ENCODE assay signal across 25 cellular contexts in the genomic region with DNA sequence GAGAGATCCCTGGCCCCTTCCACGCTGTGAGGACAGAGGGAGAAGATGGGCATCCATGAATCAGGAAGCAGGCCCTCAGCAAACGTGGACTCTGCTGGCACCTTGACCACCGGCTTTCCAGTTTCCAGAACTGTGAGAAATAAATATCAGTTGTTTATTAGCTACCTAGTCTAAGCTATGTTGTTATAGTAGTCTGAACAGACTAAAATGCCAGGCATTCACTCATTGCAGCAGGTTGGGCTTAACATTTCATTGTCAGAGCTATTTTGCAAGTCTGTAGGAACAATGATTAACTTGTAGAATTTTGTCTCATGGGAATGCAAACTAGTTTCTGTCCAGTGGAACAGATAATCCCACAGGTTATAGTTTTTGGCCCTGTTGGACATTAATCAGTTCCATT. TPM values are rescaled to one million over a fixed set of nuclear protein-coding genes. Genes with fewer than 3 reads are reported as not detected.
DNase-seq lines count a peak whose midpoint lies in the region; ATAC-seq, FAIRE-seq and TF ChIP-seq lines count a peak whose summit lies in the region.
"Had no signal": no experiment of that assay in that cellular context is flagged by ENCODE, and none has a peak within 500 bp of the region (broad histone marks: within the 10 kb centered on the region; RNA-seq: fewer than 3 reads in every experiment).

No MANE protein-coding gene starts in this region.

- DNase-seq in A549 (ENCODE audit: low read depth in 1 of 2, low spot score in 1 of 2) (peak in 1 of 2 experiments; percentile 54), LHCN-M2 (ENCODE audit: low read depth) (peak; percentile 44), epithelial cell of esophagus (ENCODE audit: low read depth) (peak; percentile 48), kidney tubule cell (ENCODE audit: low spot score) (peak; percentile 88), OCI-M2 (lab: John Stamatoyannopoulos, UW; ENCODE audit: unreplicated experiment) (no peak), AG08395 (ENCODE audit: low spot score) (no peak), T-helper 1 cell (no peak)
- DNase-seq: 8988T; activated CD8-positive, alpha-beta T cell treated with anti-CD3 and anti-CD28 coated beads for 36 hours; activated naive CD4-positive, alpha-beta T cell; activated T-cell treated with anti-CD3 and anti-CD28 coated beads, Interleukin-2, amount 50 U/mL, for 1 hour; anterior cingulate cortex; GOT3; NCI-H1092 treated with DMSO at 0.1 percent for 48 hours; NCI-H2081; NK-92 treated with Interleukin-12 subunit alpha and Interleukin-12 subunit beta, amount 100 ng/mL, for 24 hours; Peyer's patch; right cardiac atrium; substantia nigra had no signal

- peak; percentile 66 to 74 for ATAC-seq in A549
- no peak for ATAC-seq in HG02938 (IDR thresholded peaks at IDR 0.05; ENCODE audit: unreplicated experiment)
- ATAC-seq: activated CD4-positive, CD25-positive, alpha-beta regulatory T cell treated with anti-CD3 and anti-CD28 coated beads, Interleukin-2, amount 50 U/mL, for 24 hours; activated CD8-positive, alpha-beta T cell treated with anti-CD3 and anti-CD28 coated beads for 36 hours; esophagus mucosa; right cardiac atrium had no signal

- no peak for TF ChIP-seq CTCF in A549 (IDR thresholded peaks at IDR 0.05)
- TF ChIP-seq CTCF in epithelial cell of esophagus (IDR thresholded peaks at IDR 0.05; ENCODE audit: insufficient read depth, low read depth, low read length, missing control alignments), result no peak

- CTCF ChIA-PET in A549 (lab: Yijun Ruan, JAX), result interaction anchor here (1.5 kb wide), 1 partner anchor 13 kb away, joined by 9 read pairs; no protein-coding TSS in a partner anchor

- H3K4me1 ChIP-seq in A549, result peaks cover 20% of the 10 kb centered on the region
- H3K4me1 ChIP-seq: BLaER1, Peyer's patch had no signal

- peaks cover 15% of the 10 kb centered on the region; the same call in 1 of the 3 replicates for H3K9me3 ChIP-seq in A549

- WGBS in A549 (ENCODE audit: missing lambda C conversion rate), result 44% methylated on average over 3 of the region's 3 CpGs

- FAIRE-seq in A549 (lab: Jason Lieb, UNC), result no peak
- FAIRE-seq: urothelium cell line had no signal

- TF ChIP-seq POLR2A in A549 (IDR thresholded peaks at IDR 0.05; ENCODE audit: low read length), result no peak

- H3K4me2 ChIP-seq in A549, result peak overlapping the region; percentile 22
- H3K4me2 ChIP-seq: BLaER1 had no signal

- TF ChIP-seq EP300 in A549 (IDR thresholded peaks at IDR 0.05), result no peak

- H3K4me3 ChIP-seq in A549 (no peak overlapping the region), epithelial cell of esophagus (ENCODE audit: low read length) (no peak overlapping the region)
- H3K4me3 ChIP-seq: BLaER1, lung, Peyer's patch had no signal

- H3K27ac ChIP-seq in A549, result peak overlapping the region; percentile 5 to 60; a peak in 5 of 6 replicates
- H3K27ac ChIP-seq: BLaER1, Peyer's patch had no signal

- TF ChIP-seq RAD21 in A549 (conservative IDR thresholded peaks at IDR 0.05 in 1 of 2, IDR thresholded peaks at IDR 0.05 in 1 of 2), result no peak

- POLR2A ChIA-PET in A549 (lab: Yijun Ruan, JAX), result no interaction called here

TF ChIP-seq in A549, 52 proteins besides CTCF, POLR2A, EP300 and RAD21:
- TF ChIP-seq, protein P1, sequence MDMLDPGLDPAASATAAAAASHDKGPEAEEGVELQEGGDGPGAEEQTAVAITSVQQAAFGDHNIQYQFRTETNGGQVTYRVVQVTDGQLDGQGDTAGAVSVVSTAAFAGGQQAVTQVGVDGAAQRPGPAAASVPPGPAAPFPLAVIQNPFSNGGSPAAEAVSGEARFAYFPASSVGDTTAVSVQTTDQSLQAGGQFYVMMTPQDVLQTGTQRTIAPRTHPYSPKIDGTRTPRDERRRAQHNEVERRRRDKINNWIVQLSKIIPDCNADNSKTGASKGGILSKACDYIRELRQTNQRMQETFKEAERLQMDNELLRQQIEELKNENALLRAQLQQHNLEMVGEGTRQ (IDR thresholded peaks at IDR 0.05), result no peak
- TF ChIP-seq MYC (IDR thresholded peaks at IDR 0.05; ENCODE audit: borderline replicate concordance, low read length) (no peak), MAZ (IDR thresholded peaks at IDR 0.05; ENCODE audit: borderline replicate concordance, low read depth, low read length) (no peak), RFX5 (IDR thresholded peaks at IDR 0.05) (no peak)
- TF ChIP-seq, protein P2, sequence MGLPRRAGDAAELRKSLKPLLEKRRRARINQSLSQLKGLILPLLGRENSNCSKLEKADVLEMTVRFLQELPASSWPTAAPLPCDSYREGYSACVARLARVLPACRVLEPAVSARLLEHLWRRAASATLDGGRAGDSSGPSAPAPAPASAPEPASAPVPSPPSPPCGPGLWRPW (IDR thresholded peaks at IDR 0.05), result no peak
TF ChIP-seq in A549: peak in this region for 0.

RNA-seq across cellular contexts. Expression of gene TBC1D8, which starts 24.8 kb away (rescaled TPM):
- 107 and 119 TPM in 2 replicates for polyA plus RNA-seq in A549 (2011; rRNA removed)
- polyA plus RNA-seq in A549 (2012; cell fraction: cytosol; rRNA removed), result 46.3 and 54.9 TPM in 2 replicates
- polyA plus RNA-seq in A549 (2012; cell fraction: nucleus; rRNA removed), result 250 and 339 TPM in 2 replicates
- 30.0 to 40.3 TPM (median 35.3 TPM) in 3 replicates for polyA plus RNA-seq in A549 (2017; fragmentation: RNase III; extraction: RNeasy Plus Mini Kit Qiagen cat#74134 plus additional on column Dnase treatment)
- polyA minus RNA-seq in A549 (2011; rRNA and poly(A)+ RNA removed), result 132 and 139 TPM in 2 replicates
- total RNA-seq in LHCN-M2 (2014; rRNA removed), result 7.1 and 11.5 TPM in 2 replicates
- polyA plus RNA-seq in LHCN-M2 (2012), result 1.8 TPM

Comparison
In these comparisons a context has a peak if more than half of its experiments do, and no peak if none do; other contexts are left out.
1. DNase-seq: peak in LHCN-M2 (single experiment), epithelial cell of esophagus (single experiment) and kidney tubule cell (single experiment); none in OCI-M2 (single experiment), AG08395 (single experiment) and T-helper 1 cell (0 of 5).